Comparison of ENCODE assay signal across 8 cellular contexts in the genomic region with DNA sequence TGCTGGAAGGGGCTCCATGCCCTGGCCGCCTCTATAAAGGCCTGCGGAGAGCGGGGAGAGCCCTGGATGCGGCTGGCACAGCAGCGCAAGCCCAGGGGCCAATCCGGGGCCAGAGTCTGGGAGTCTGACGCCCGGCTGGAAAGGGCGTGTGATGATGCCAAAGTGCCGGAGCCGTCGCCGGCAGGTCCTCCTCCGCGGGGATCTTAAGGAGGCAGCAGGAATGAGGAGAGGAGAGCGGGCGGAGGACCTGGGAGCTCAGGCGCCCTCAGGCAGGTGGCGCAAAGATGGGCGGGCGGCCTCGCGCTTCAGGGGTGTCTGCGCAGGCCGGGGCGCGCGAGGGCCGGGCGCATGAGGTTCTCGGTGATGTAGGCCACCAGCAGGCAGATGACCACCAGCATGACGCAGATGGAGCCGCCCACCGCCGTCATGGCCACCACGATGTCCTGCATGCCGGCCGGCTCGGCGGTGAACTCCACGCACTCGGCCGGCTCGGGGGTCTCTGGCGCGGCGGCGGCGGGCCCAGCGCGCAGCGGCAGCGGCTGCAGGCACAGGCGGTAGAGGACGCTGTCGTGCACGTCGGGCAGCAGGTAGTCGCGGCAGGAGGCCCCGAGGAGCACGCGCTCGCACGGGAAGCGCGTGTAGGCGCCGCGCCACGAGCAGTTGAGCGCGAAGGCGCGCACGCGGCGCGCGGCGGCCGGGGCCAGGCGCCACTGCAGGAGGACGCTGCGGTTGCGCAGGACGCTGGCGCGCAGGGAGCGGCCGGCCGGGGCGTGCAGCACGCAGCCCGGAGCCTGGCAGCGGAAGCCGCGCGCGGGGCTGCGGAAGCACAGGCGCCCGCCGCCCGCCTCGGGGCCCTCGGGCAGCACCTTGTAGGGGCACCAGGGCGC. TPM values are rescaled to one million over a fixed set of nuclear protein-coding genes. Genes with fewer than 3 reads are reported as not detected.
A peak's percentile ranks its signal among the peaks of the same experiment; 100 is the strongest.
DNase-seq lines count a peak whose midpoint lies in the region; TF ChIP-seq lines count a peak whose summit lies in the region.

No MANE protein-coding gene starts in this region.

- no peaks in the 10 kb centered on the region for H3K4me1 ChIP-seq in A673 (ENCODE audit: insufficient read depth, low read length, poor library complexity, severe bottlenecking)
- peaks cover 10% of the 10 kb centered on the region for H3K4me1 ChIP-seq in neural progenitor cell
- H3K4me1 ChIP-seq in uterus = peaks cover 0 to 4% of the 10 kb centered on the region in 2 donors

- DNase-seq in A673 (ENCODE audit: low spot score) (peak; percentile 63), epithelial cell of esophagus (ENCODE audit: low read depth) (peak; percentile 58), neural progenitor cell (ENCODE audit: low spot score) (peak; percentile 78), uterus (no peak), GM19238 (ENCODE audit: insufficient read length, low spot score) (no peak), SW 1271 (lab: John Stamatoyannopoulos, UW) (no peak)

- BruUV-seq in A673 (replicated peaks; lab: Mats Ljungman, UMichigan) = no TSS peak

- H3K27ac Mint-ChIP-seq in neural progenitor cell = no peak overlapping the region

- POLR2A ChIA-PET in A673 (lab: Charles Lee; ENCODE audit: low non-redundant PET) = no interaction called here

- H3K4me1 Mint-ChIP-seq in neural progenitor cell = peaks cover 9% of the 10 kb centered on the region

- H3K4me3 ChIP-seq in A673 (ENCODE audit: low read depth, low read length, poor library complexity, severe bottlenecking) (peak overlapping the region; percentile 15), epithelial cell of esophagus (ENCODE audit: low read length) (no peak overlapping the region), neural progenitor cell (peak overlapping the region; percentile 42), uterus (no peak overlapping the region)

- H3K36me3 Mint-ChIP-seq in neural progenitor cell = no peaks in the 10 kb centered on the region

- H3K9ac ChIP-seq in neural progenitor cell = no peak overlapping the region

- peak overlapping the region; percentile 83 for H3K4me3 Mint-ChIP-seq in neural progenitor cell

- H4K20me1 ChIP-seq in neural progenitor cell (ENCODE audit: low read depth) = peaks cover 21% of the 10 kb centered on the region

- TF ChIP-seq CTCF in A673 (conservative IDR thresholded peaks at IDR 0.05; ENCODE audit: low read depth, low read length) (no peak; the same call in 1 of the 2 replicates), GM12873 (IDR thresholded peaks at IDR 0.05; ENCODE audit: insufficient read depth, low read depth, low read length, missing control alignments) (peak; percentile 24), VCaP (conservative IDR thresholded peaks at IDR 0.05) (peak; percentile 15; the same call in 1 of the 2 replicates), epithelial cell of esophagus (IDR thresholded peaks at IDR 0.05; ENCODE audit: insufficient read depth, low read depth, low read length, missing control alignments) (no peak), neural progenitor cell (IDR thresholded peaks at IDR 0.05) (peak; percentile 48), uterus (IDR thresholded peaks at IDR 0.05) (no peak)

- intact Hi-C loops in A673 (cut with micrococcal nuclease; ENCODE audit: unreplicated experiment) (no loop called here), uterus (cut with DNase I; ENCODE audit: low total_unique reads) (no loop called here)

- H3K27ac ChIP-seq in A673 (ENCODE audit: low read depth, low read length, poor library complexity, severe bottlenecking) = no peak overlapping the region
- H3K27ac ChIP-seq in VCaP = peak overlapping the region; percentile 59
- no peak overlapping the region for H3K27ac ChIP-seq in neural progenitor cell
- no peak overlapping the region for H3K27ac ChIP-seq in uterus

- peaks cover 37% of the 10 kb centered on the region for H3F3A ChIP-seq in neural progenitor cell (ENCODE audit: low read depth)

- H3K27me3 Mint-ChIP-seq in neural progenitor cell (ENCODE audit: insufficient read depth, low read depth) = peaks cover 13% of the 10 kb centered on the region

- CTCF ChIA-PET in A673 (lab: Charles Lee) = no interaction called here

- H3K36me3 ChIP-seq in A673 (ENCODE audit: insufficient read depth, low read length, poor library complexity, severe bottlenecking) = no peaks in the 10 kb centered on the region
- H3K36me3 ChIP-seq in neural progenitor cell = no peaks in the 10 kb centered on the region
- no peaks in the 10 kb centered on the region for H3K36me3 ChIP-seq in uterus

- H3K9me3 ChIP-seq in A673 (ENCODE audit: low read depth, low read length, poor library complexity, severe bottlenecking) (no peaks in the 10 kb centered on the region), neural progenitor cell (ENCODE audit: low read depth) (no peaks in the 10 kb centered on the region), uterus (no peaks in the 10 kb centered on the region)

- H3K27me3 ChIP-seq in A673 (replicated peaks; ENCODE audit: insufficient read depth, low read depth, low read length, poor library complexity) (no peaks in the 10 kb centered on the region), neural progenitor cell (peaks cover 80% of the 10 kb centered on the region), uterus (peaks cover 0 to 5% of the 10 kb centered on the region in 2 donors)

- no peaks in the 10 kb centered on the region for H3K9me3 Mint-ChIP-seq in neural progenitor cell

- H3K4me2 ChIP-seq in neural progenitor cell = peak overlapping the region; percentile 73

- H2AFZ ChIP-seq in neural progenitor cell (replicated peaks) = peak overlapping the region; percentile 82

- no peak for TF ChIP-seq POLR2A in uterus (IDR thresholded peaks at IDR 0.05)

- no peaks in the 10 kb centered on the region for H3K79me2 ChIP-seq in neural progenitor cell (ENCODE audit: low read depth)

RNA-seq across cellular contexts. Expression of gene FNDC10, which starts 0.7 kb away (rescaled TPM):
- total RNA-seq in A673 (2021) = 1.7 and 2.5 TPM in 2 replicates
- 2.5 and 7.8 TPM in 2 replicates for total RNA-seq in neural progenitor cell (ENCODE audit: low replicate concordance)
- total RNA-seq in uterus = under 1 TPM in 2 of 4 donors, not detected in 2; 0.40 to 0.48 TPM

RNA-seq across cellular contexts. Expression of gene MIB2, which starts 16.0 kb away (rescaled TPM):
- 38.7 and 49.8 TPM in 2 replicates for total RNA-seq in A673 (2021)
- total RNA-seq in neural progenitor cell (ENCODE audit: low replicate concordance) = 7.5 and 71.6 TPM in 2 replicates
- total RNA-seq in uterus = 10 to 100 TPM; 43.0 to 78.2 (median 57.6) TPM

RNA-seq across cellular contexts. Expression of gene SSU72, which starts 24.6 kb away (rescaled TPM):
- total RNA-seq in A673 (2021) = 182 and 193 TPM in 2 replicates
- total RNA-seq in neural progenitor cell (ENCODE audit: low replicate concordance) = 82.5 and 94.1 TPM in 2 replicates
- total RNA-seq in uterus = 100 to 1,000 TPM in 2 of 4 donors, 10 to 100 TPM in 2; 44.0 to 273 (median 78.4) TPM

RNA-seq across cellular contexts. Expression of gene MMP23B, which starts 32.7 kb away (rescaled TPM):
- total RNA-seq in A673 (2021) (0.55 and 0.67 TPM in 2 replicates), neural progenitor cell (ENCODE audit: low replicate concordance) (4.2 and 4.7 TPM in 2 replicates), uterus (10 to 100 TPM; 10.0 to 97.3 (median 43.7) TPM)

RNA-seq across cellular contexts. Expression of gene TMEM240, which starts 58.8 kb away (rescaled TPM):
- 6.8 and 9.1 TPM in 2 replicates for total RNA-seq in A673 (2021)
- 8.0 and 13.3 TPM in 2 replicates for total RNA-seq in neural progenitor cell (ENCODE audit: low replicate concordance)
- total RNA-seq in uterus = 10 to 100 TPM in 1 of 4 donors, 1 to 10 TPM in 1, not detected in 2; 9.4 to 16.3 TPM

Comparison
In these comparisons a context has a peak if more than half of its experiments do, and no peak if none do; other contexts are left out.
1. DNase-seq: peak in A673 (single experiment), epithelial cell of esophagus (single experiment) and neural progenitor cell (single experiment); none in uterus (0 of 2), GM19238 (single experiment) and SW 1271 (0 of 2).
2. H3K4me3 ChIP-seq: peak in A673 (single experiment) and neural progenitor cell (single experiment); none in epithelial cell of esophagus (single experiment) and uterus (0 of 2).
3. CTCF ChIP-seq: peak in GM12873 (single experiment), VCaP (single experiment) and neural progenitor cell (single experiment); none in A673 (single experiment), epithelial cell of esophagus (single experiment) and uterus (0 of 4).